Comparison of ENCODE assay signal across 1 cellular context in the genomic region with DNA sequence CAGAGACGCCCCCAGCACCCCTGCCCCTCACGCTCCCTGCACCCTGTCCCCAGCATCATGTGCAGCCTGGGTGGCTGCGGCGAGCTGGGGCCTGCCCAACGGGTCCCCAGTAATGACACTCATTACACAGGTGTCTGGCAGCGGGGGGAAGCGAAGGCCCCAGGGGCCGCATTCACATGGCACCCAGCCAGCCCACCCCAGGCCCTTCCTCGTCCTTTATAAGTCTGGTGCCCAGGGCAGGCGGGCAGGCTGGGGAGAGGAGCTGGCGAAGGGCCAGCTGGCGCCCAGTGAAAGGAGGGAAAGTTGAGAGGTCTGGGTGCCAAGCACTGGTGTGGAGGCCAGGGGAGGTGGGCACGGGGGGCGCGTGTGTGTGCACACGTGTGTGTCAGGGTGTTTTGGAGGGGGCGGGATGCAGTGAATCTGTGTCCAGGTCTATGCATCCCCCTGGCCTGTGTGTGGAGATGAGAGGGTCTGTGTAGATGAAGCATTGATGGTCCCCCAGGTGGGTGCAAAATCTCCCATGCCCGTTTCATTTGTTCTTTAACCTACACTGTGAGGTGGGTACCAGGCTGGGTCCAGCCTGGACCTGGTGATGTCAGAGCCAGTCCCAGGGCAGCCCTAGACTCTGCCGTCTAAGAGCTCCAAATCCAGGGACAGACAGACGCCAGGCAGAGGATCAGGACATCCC.
TF ChIP-seq lines count a peak whose summit lies in the region.

No MANE protein-coding gene starts in this region.

TF ChIP-seq in HepG2, 621 proteins besides CTCF, POLR2A, EP300 and RAD21 (continued from another document and continues in another):
- TF ChIP-seq, protein P1, sequence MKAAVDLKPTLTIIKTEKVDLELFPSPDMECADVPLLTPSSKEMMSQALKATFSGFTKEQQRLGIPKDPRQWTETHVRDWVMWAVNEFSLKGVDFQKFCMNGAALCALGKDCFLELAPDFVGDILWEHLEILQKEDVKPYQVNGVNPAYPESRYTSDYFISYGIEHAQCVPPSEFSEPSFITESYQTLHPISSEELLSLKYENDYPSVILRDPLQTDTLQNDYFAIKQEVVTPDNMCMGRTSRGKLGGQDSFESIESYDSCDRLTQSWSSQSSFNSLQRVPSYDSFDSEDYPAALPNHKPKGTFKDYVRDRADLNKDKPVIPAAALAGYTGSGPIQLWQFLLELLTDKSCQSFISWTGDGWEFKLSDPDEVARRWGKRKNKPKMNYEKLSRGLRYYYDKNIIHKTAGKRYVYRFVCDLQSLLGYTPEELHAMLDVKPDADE (CRISPR knock-in tag; IDR thresholded peaks at IDR 0.05): no peak
- TF ChIP-seq, protein P2, sequence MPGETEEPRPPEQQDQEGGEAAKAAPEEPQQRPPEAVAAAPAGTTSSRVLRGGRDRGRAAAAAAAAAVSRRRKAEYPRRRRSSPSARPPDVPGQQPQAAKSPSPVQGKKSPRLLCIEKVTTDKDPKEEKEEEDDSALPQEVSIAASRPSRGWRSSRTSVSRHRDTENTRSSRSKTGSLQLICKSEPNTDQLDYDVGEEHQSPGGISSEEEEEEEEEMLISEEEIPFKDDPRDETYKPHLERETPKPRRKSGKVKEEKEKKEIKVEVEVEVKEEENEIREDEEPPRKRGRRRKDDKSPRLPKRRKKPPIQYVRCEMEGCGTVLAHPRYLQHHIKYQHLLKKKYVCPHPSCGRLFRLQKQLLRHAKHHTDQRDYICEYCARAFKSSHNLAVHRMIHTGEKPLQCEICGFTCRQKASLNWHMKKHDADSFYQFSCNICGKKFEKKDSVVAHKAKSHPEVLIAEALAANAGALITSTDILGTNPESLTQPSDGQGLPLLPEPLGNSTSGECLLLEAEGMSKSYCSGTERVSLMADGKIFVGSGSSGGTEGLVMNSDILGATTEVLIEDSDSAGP (CRISPR knock-in tag; IDR thresholded peaks at IDR 0.05; ENCODE audit: borderline replicate concordance): no peak; the same call in 1 of the 2 replicates
- TF ChIP-seq ZSCAN25 (CRISPR knock-in tag; IDR thresholded peaks at IDR 0.05) (no peak), ZNF335 (CRISPR knock-in tag; IDR thresholded peaks at IDR 0.05) (no peak), NFE2L1 (CRISPR knock-in tag; IDR thresholded peaks at IDR 0.05; ENCODE audit: borderline replicate concordance) (peak; percentile 26; the same call in 1 of the 2 replicates), KAT2B (IDR thresholded peaks at IDR 0.05; ENCODE audit: borderline replicate concordance, low read depth, low read length) (no peak), ZNF709 (CRISPR knock-in tag; IDR thresholded peaks at IDR 0.05) (no peak), RARG (CRISPR knock-in tag; IDR thresholded peaks at IDR 0.05; ENCODE audit: low read depth) (no peak), SRY (CRISPR knock-in tag; IDR thresholded peaks at IDR 0.05) (0 out of 2 replicates have a peak, but pooled peaks have one; percentile 57), ZBTB38 (CRISPR knock-in tag; IDR thresholded peaks at IDR 0.05) (no peak; the same call in 1 of the 2 replicates), HNRNPL (IDR thresholded peaks at IDR 0.05; ENCODE audit: low read depth, low read length) (peak; percentile 93), ZNF839 (CRISPR knock-in tag; IDR thresholded peaks at IDR 0.05; ENCODE audit: borderline replicate concordance) (peak; percentile 64; the same call in 1 of the 2 replicates), GPN1 (CRISPR knock-in tag; IDR thresholded peaks at IDR 0.05; ENCODE audit: borderline replicate concordance) (no peak), ZNF496 (CRISPR knock-in tag; IDR thresholded peaks at IDR 0.05; ENCODE audit: insufficient replicate concordance) (no peak), KDM3A (CRISPR knock-in tag; IDR thresholded peaks at IDR 0.05; ENCODE audit: low read depth) (no peak), RXRA (CRISPR knock-in tag; IDR thresholded peaks at IDR 0.05) (0 out of 2 replicates have a peak, but pooled peaks have one; percentile 25), NPAS2 (CRISPR knock-in tag; IDR thresholded peaks at IDR 0.05; ENCODE audit: borderline replicate concordance) (no peak), TEAD3 (CRISPR knock-in tag; optimal IDR thresholded peaks at IDR 0.05; ENCODE audit: borderline replicate concordance) (no peak), MAF1 (CRISPR knock-in tag; IDR thresholded peaks at IDR 0.05; ENCODE audit: borderline replicate concordance) (no peak), KLF9 (CRISPR knock-in tag; IDR thresholded peaks at IDR 0.05; ENCODE audit: low read depth) (no peak), SAFB2 (CRISPR knock-in tag; IDR thresholded peaks at IDR 0.05; ENCODE audit: borderline replicate concordance, low read depth) (0 out of 2 replicates have a peak, but pooled peaks have one; percentile 31), U2AF2 (IDR thresholded peaks at IDR 0.05; ENCODE audit: low read depth, low read length) (no peak), TAF15 (IDR thresholded peaks at IDR 0.05; ENCODE audit: low read depth, low read length, poor library complexity, severe bottlenecking) (no peak), ARNT2 (CRISPR knock-in tag; IDR thresholded peaks at IDR 0.05; ENCODE audit: low read depth) (no peak), ZNF737 (CRISPR knock-in tag; IDR thresholded peaks at IDR 0.05; ENCODE audit: borderline replicate concordance) (no peak)
- TF ChIP-seq, protein P3, sequence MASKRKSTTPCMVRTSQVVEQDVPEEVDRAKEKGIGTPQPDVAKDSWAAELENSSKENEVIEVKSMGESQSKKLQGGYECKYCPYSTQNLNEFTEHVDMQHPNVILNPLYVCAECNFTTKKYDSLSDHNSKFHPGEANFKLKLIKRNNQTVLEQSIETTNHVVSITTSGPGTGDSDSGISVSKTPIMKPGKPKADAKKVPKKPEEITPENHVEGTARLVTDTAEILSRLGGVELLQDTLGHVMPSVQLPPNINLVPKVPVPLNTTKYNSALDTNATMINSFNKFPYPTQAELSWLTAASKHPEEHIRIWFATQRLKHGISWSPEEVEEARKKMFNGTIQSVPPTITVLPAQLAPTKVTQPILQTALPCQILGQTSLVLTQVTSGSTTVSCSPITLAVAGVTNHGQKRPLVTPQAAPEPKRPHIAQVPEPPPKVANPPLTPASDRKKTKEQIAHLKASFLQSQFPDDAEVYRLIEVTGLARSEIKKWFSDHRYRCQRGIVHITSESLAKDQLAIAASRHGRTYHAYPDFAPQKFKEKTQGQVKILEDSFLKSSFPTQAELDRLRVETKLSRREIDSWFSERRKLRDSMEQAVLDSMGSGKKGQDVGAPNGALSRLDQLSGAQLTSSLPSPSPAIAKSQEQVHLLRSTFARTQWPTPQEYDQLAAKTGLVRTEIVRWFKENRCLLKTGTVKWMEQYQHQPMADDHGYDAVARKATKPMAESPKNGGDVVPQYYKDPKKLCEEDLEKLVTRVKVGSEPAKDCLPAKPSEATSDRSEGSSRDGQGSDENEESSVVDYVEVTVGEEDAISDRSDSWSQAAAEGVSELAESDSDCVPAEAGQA (IDR thresholded peaks at IDR 0.05; ENCODE audit: low read depth): no peak
- TF ChIP-seq, protein P3 (CRISPR knock-in tag; IDR thresholded peaks at IDR 0.05; ENCODE audit: borderline replicate concordance): no peak
- TF ChIP-seq, protein P4, sequence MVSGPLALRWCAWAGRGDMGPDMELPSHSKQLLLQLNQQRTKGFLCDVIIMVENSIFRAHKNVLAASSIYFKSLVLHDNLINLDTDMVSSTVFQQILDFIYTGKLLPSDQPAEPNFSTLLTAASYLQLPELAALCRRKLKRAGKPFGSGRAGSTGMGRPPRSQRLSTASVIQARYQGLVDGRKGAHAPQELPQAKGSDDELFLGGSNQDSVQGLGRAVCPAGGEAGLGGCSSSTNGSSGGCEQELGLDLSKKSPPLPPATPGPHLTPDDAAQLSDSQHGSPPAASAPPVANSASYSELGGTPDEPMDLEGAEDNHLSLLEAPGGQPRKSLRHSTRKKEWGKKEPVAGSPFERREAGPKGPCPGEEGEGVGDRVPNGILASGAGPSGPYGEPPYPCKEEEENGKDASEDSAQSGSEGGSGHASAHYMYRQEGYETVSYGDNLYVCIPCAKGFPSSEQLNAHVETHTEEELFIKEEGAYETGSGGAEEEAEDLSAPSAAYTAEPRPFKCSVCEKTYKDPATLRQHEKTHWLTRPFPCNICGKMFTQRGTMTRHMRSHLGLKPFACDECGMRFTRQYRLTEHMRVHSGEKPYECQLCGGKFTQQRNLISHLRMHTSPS (CRISPR knock-in tag; IDR thresholded peaks at IDR 0.05; ENCODE audit: low read depth): 0 out of 2 replicates have a peak, but pooled peaks have one; percentile 47
- TF ChIP-seq, protein P5, sequence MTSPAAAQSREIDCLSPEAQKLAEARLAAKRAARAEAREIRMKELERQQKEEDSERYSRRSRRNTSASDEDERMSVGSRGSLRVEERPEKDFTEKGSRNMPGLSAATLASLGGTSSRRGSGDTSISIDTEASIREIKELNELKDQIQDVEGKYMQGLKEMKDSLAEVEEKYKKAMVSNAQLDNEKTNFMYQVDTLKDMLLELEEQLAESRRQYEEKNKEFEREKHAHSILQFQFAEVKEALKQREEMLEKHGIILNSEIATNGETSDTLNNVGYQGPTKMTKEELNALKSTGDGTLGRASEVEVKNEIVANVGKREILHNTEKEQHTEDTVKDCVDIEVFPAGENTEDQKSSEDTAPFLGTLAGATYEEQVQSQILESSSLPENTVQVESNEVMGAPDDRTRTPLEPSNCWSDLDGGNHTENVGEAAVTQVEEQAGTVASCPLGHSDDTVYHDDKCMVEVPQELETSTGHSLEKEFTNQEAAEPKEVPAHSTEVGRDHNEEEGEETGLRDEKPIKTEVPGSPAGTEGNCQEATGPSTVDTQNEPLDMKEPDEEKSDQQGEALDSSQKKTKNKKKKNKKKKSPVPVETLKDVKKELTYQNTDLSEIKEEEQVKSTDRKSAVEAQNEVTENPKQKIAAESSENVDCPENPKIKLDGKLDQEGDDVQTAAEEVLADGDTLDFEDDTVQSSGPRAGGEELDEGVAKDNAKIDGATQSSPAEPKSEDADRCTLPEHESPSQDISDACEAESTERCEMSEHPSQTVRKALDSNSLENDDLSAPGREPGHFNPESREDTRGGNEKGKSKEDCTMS (CRISPR knock-in tag; conservative IDR thresholded peaks at IDR 0.05): no peak
- TF ChIP-seq, protein P6, sequence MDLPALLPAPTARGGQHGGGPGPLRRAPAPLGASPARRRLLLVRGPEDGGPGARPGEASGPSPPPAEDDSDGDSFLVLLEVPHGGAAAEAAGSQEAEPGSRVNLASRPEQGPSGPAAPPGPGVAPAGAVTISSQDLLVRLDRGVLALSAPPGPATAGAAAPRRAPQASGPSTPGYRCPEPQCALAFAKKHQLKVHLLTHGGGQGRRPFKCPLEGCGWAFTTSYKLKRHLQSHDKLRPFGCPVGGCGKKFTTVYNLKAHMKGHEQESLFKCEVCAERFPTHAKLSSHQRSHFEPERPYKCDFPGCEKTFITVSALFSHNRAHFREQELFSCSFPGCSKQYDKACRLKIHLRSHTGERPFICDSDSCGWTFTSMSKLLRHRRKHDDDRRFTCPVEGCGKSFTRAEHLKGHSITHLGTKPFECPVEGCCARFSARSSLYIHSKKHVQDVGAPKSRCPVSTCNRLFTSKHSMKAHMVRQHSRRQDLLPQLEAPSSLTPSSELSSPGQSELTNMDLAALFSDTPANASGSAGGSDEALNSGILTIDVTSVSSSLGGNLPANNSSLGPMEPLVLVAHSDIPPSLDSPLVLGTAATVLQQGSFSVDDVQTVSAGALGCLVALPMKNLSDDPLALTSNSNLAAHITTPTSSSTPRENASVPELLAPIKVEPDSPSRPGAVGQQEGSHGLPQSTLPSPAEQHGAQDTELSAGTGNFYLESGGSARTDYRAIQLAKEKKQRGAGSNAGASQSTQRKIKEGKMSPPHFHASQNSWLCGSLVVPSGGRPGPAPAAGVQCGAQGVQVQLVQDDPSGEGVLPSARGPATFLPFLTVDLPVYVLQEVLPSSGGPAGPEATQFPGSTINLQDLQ (CRISPR knock-in tag; IDR thresholded peaks at IDR 0.05): no peak
- TF ChIP-seq, protein P7, sequence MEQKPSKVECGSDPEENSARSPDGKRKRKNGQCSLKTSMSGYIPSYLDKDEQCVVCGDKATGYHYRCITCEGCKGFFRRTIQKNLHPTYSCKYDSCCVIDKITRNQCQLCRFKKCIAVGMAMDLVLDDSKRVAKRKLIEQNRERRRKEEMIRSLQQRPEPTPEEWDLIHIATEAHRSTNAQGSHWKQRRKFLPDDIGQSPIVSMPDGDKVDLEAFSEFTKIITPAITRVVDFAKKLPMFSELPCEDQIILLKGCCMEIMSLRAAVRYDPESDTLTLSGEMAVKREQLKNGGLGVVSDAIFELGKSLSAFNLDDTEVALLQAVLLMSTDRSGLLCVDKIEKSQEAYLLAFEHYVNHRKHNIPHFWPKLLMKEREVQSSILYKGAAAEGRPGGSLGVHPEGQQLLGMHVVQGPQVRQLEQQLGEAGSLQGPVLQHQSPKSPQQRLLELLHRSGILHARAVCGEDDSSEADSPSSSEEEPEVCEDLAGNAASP (CRISPR knock-in tag; IDR thresholded peaks at IDR 0.05; ENCODE audit: borderline replicate concordance): no peak
- TF ChIP-seq, protein P8, sequence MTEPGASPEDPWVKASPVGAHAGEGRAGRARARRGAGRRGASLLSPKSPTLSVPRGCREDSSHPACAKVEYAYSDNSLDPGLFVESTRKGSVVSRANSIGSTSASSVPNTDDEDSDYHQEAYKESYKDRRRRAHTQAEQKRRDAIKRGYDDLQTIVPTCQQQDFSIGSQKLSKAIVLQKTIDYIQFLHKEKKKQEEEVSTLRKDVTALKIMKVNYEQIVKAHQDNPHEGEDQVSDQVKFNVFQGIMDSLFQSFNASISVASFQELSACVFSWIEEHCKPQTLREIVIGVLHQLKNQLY (CRISPR knock-in tag; IDR thresholded peaks at IDR 0.05): no peak
